ENCODE assay signal across 12 cellular contexts in genomic region chr3:78741066-78741645, GRCh38.
DNase-seq lines count a peak whose midpoint lies in the region; ATAC-seq and TF ChIP-seq lines count a peak whose summit lies in the region.
"Had no signal": no experiment of that assay in that cellular context is flagged by ENCODE, and none has a peak within 500 bp of the region (broad histone marks: within the 10 kb centered on the region; RNA-seq: fewer than 3 reads in every experiment).

No MANE protein-coding gene starts in this region.

- intact Hi-C loops in colonic mucosa (cut with DNase I) = no loop called here
- intact Hi-C loops in natural killer cell (cut with micrococcal nuclease) = no loop called here
- intact Hi-C loops in CD4-positive, alpha-beta memory T cell (cut with micrococcal nuclease) = no loop called here

- H3K4me3 ChIP-seq in LNCaP clone FGC (ENCODE audit: low read depth, low read length) (no peak overlapping the region), colonic mucosa (no peak overlapping the region), osteoblast (ENCODE audit: insufficient read depth, low read length) (no peak overlapping the region)
- no peak overlapping the region for H3K4me3 ChIP-seq in CD4-positive, alpha-beta memory T cell (ENCODE audit: low read length in 2 of 2)

- H3K27me3 ChIP-seq in colonic mucosa = no peaks in the 10 kb centered on the region
- no peaks in the 10 kb centered on the region for H3K27me3 ChIP-seq in osteoblast (ENCODE audit: insufficient read depth, low read length)
- H3K27me3 ChIP-seq in CD4-positive, alpha-beta memory T cell (ENCODE audit: insufficient read depth, low read length) = no peaks in the 10 kb centered on the region

- CTCF ChIA-PET in CD4-positive, alpha-beta memory T cell (lab: Charles Lee; ENCODE audit: partially characterized antibody) = no interaction called here

- H3K4me1 ChIP-seq in colonic mucosa (no peaks in the 10 kb centered on the region), osteoblast (ENCODE audit: insufficient read depth, low read length) (peaks cover 11% of the 10 kb centered on the region)
- no peaks in the 10 kb centered on the region for H3K4me1 ChIP-seq in CD4-positive, alpha-beta memory T cell (ENCODE audit: insufficient read depth, low read length)
- H3K4me1 ChIP-seq: parathyroid adenoma had no signal

- POLR2A ChIA-PET in CD4-positive, alpha-beta memory T cell (lab: Charles Lee; ENCODE audit: partially characterized antibody) = no interaction called here

- H3K27ac Mint-ChIP-seq in natural killer cell = no peak overlapping the region
- H3K27ac Mint-ChIP-seq in CD4-positive, alpha-beta memory T cell = no peak overlapping the region
- H3K27ac Mint-ChIP-seq: T-cell had no signal

- no peak overlapping the region for H3K9ac ChIP-seq in colonic mucosa (ENCODE audit: low read depth in 2 of 2, low read length in 2 of 2)
- H3K9ac ChIP-seq: parathyroid adenoma had no signal

- no peaks in the 10 kb centered on the region for H3K79me2 ChIP-seq in osteoblast (ENCODE audit: insufficient read depth, low read length)
- H3K79me2 ChIP-seq: parathyroid adenoma had no signal

- no peak overlapping the region for H2AFZ ChIP-seq in osteoblast (ENCODE audit: low read length)
- H2AFZ ChIP-seq: parathyroid adenoma had no signal

- peaks cover 16 to 22% of the 10 kb centered on the region in 2 donors for H3K9me3 Mint-ChIP-seq in natural killer cell
- peaks cover 6 to 17% (median 9%) of the 10 kb centered on the region in 8 donors for H3K9me3 Mint-ChIP-seq in CD4-positive, alpha-beta memory T cell

- H3K27ac ChIP-seq in colonic mucosa (no peak overlapping the region), osteoblast (ENCODE audit: low read depth, low read length) (no peak overlapping the region)
- H3K27ac ChIP-seq in CD4-positive, alpha-beta memory T cell (ENCODE audit: low read depth, low read length) = no peak overlapping the region
- H3K27ac ChIP-seq: parathyroid adenoma had no signal

- H3K4me2 ChIP-seq in osteoblast (ENCODE audit: insufficient read depth, low read length) = no peak overlapping the region

- H3K4me3 Mint-ChIP-seq in natural killer cell = no peak overlapping the region
- no peak overlapping the region for H3K4me3 Mint-ChIP-seq in CD4-positive, alpha-beta memory T cell
- H3K4me3 Mint-ChIP-seq: T-cell had no signal

- H3K4me1 Mint-ChIP-seq in natural killer cell = no peaks in the 10 kb centered on the region
- no peaks in the 10 kb centered on the region for H3K4me1 Mint-ChIP-seq in CD4-positive, alpha-beta memory T cell
- H3K4me1 Mint-ChIP-seq: T-cell had no signal

- H4K20me1 ChIP-seq in osteoblast (ENCODE audit: insufficient read depth, low read length) = no peaks in the 10 kb centered on the region

- no peak for ATAC-seq in natural killer cell
- ATAC-seq: T-cell had no signal

- H3K27me3 Mint-ChIP-seq in natural killer cell (ENCODE audit: low read depth in 2 of 2) = no peaks in the 10 kb centered on the region
- H3K27me3 Mint-ChIP-seq in CD4-positive, alpha-beta memory T cell = no peaks in the 10 kb centered on the region
- H3K27me3 Mint-ChIP-seq: T-cell had no signal

- DNase-seq in ELR (ENCODE audit: low read depth) (peak; percentile 6), LNCaP clone FGC (ENCODE audit: low read depth) (no peak), colonic mucosa (no peak), osteoblast (ENCODE audit: insufficient read length, low spot score, missing footprints) (no peak), natural killer cell (no peak), C1 segment of cervical spinal cord (lab: John Stamatoyannopoulos, UW) (no peak)
- DNase-seq in CD4-positive, alpha-beta memory T cell = no peak
- DNase-seq in stimulated activated naive CD4-positive, alpha-beta T cell treated with Interleukin-2 at 50 U/mL for 16 hours (lab: John Stamatoyannopoulos, UW) = no peak
- DNase-seq: activated CD8-positive, alpha-beta memory T cell treated with anti-CD3 and anti-CD28 coated beads, Interleukin-2, amount 50 U/mL, for 4 hours; NCI-H2171; T-cell had no signal

- H3K36me3 ChIP-seq in colonic mucosa (no peaks in the 10 kb centered on the region), osteoblast (ENCODE audit: insufficient read depth, low read length) (no peaks in the 10 kb centered on the region)
- no peaks in the 10 kb centered on the region for H3K36me3 ChIP-seq in CD4-positive, alpha-beta memory T cell (ENCODE audit: insufficient read depth, low read length)

- H3K9me3 ChIP-seq in colonic mucosa = no peaks in the 10 kb centered on the region
- H3K9me3 ChIP-seq in osteoblast (ENCODE audit: low read depth, low read length) = no peaks in the 10 kb centered on the region
- no peaks in the 10 kb centered on the region for H3K9me3 ChIP-seq in CD4-positive, alpha-beta memory T cell (ENCODE audit: control insufficient read depth in 1 of 2, low read length in 2 of 2)

- TF ChIP-seq CTCF in LNCaP clone FGC (IDR thresholded peaks at IDR 0.05; ENCODE audit: control insufficient read depth, extremely low read depth, insufficient read depth) (peak; percentile 22), colonic mucosa (IDR thresholded peaks at IDR 0.05) (peak; percentile 43), osteoblast (IDR thresholded peaks at IDR 0.05; ENCODE audit: extremely low read depth, low read depth, low read length) (peak; percentile 33), natural killer cell (IDR thresholded peaks at IDR 0.05) (no peak)

- peaks cover 6% of the 10 kb centered on the region for H3K36me3 Mint-ChIP-seq in natural killer cell
- H3K36me3 Mint-ChIP-seq in CD4-positive, alpha-beta memory T cell = no peaks in the 10 kb centered on the region
- H3K36me3 Mint-ChIP-seq: T-cell had no signal
